In genomic region chr16:58685084-58685449, GRCh38 we compare ENCODE assay signal across 1 cellular context.
TF ChIP-seq lines count a peak whose summit lies in the region.

No MANE protein-coding gene starts in this region.

TF ChIP-seq in K562, 482 proteins besides CTCF, POLR2A, EP300 and RAD21:
- TF ChIP-seq ZNF77 (CRISPR knock-in tag; IDR thresholded peaks at IDR 0.05) (no peak), TOE1 (IDR thresholded peaks at IDR 0.05; ENCODE audit: borderline replicate concordance) (no peak), TOE1 (CRISPR knock-in tag; IDR thresholded peaks at IDR 0.05; ENCODE audit: borderline replicate concordance, low read depth) (no peak), ZNF551 (CRISPR knock-in tag; IDR thresholded peaks at IDR 0.05) (no peak), SREBF2 (CRISPR knock-in tag; IDR thresholded peaks at IDR 0.05) (no peak), MLX (CRISPR knock-in tag; conservative IDR thresholded peaks at IDR 0.05) (no peak)
TF ChIP-seq in K562: peak in this region for 0.
